1 cellular context compared by ENCODE assay signal in the genomic region with DNA sequence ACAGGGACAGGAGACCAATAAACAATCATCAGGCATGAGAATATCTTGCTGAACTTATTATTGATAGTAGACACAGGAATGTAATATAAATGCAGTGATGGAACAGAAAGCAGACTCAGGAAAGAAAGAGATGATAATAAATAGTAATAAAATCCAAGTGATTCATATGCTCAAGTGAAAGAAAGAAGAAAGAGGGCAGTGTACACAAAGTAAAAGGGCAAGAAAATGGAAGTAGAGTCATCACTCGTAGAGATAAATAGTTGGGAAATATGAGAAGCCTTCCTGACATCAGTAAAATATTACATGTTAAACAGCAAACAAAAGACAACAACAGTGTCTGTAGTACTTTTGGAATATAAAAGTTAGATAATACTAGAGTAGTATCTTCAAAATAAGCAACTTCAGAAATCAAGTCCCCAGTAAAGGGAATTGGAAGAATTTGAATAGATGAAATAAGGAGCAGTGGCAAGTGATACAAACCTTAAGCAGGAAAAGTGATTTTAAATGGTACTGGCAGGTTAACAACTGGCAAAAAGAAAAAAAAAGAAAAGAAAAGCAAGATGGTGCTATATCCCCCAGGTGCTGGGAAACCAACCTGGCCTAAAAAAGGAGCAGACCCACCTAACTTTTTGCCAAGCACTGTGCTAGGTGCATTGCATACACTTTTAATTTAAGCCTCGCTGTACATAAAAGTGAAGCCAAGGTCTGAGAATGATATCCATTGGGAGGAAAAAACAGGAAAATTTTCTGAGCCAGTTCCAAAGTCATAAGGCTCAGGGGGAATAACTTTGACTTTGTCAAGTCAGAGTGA.
TF ChIP-seq lines count a peak whose summit lies in the region.

No MANE protein-coding gene starts in this region.

TF ChIP-seq in HepG2, 621 proteins besides CTCF, POLR2A, EP300 and RAD21 (continued from another document):
- TF ChIP-seq, protein P1, sequence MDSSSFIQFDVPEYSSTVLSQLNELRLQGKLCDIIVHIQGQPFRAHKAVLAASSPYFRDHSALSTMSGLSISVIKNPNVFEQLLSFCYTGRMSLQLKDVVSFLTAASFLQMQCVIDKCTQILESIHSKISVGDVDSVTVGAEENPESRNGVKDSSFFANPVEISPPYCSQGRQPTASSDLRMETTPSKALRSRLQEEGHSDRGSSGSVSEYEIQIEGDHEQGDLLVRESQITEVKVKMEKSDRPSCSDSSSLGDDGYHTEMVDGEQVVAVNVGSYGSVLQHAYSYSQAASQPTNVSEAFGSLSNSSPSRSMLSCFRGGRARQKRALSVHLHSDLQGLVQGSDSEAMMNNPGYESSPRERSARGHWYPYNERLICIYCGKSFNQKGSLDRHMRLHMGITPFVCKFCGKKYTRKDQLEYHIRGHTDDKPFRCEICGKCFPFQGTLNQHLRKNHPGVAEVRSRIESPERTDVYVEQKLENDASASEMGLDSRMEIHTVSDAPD (CRISPR knock-in tag; IDR thresholded peaks at IDR 0.05), result no peak
- no peak for TF ChIP-seq ZNF546 (CRISPR knock-in tag; conservative IDR thresholded peaks at IDR 0.05)
- no peak for TF ChIP-seq ZNF557 (CRISPR knock-in tag; IDR thresholded peaks at IDR 0.05)
- no peak for TF ChIP-seq HCFC1 (IDR thresholded peaks at IDR 0.05; ENCODE audit: low read depth, low read length)
